Comparison of ENCODE assay signal across 12 cellular contexts in genomic region chr4:94171616-94172015, GRCh38. TPM values are rescaled to one million over a fixed set of nuclear protein-coding genes. Genes with fewer than 3 reads are reported as not detected.
DNase-seq lines count a peak whose midpoint lies in the region; FAIRE-seq and TF ChIP-seq lines count a peak whose summit lies in the region.
"Had no signal": no experiment of that assay in that cellular context is flagged by ENCODE, and none has a peak within 500 bp of the region (broad histone marks: within the 10 kb centered on the region; RNA-seq: fewer than 3 reads in every experiment).

No MANE protein-coding gene starts in this region.

- DNase-seq in adipocyte (ENCODE audit: low read depth) (peak; percentile 11), keratinocyte (ENCODE audit: low read depth, low spot score) (no peak), HUDEP-2 (lab: John Stamatoyannopoulos, UW; ENCODE audit: unreplicated experiment in 76 of 76) (no peak), NCI-H2196 treated with DMSO at 0.1 percent for 48 hours (lab: John Stamatoyannopoulos, UW; ENCODE audit: unreplicated experiment) (no peak)
- DNase-seq in activated CD4-positive, CD25-positive, alpha-beta regulatory T cell (lab: John Stamatoyannopoulos, UW): no peak
- no peak for DNase-seq in CD4-positive, alpha-beta memory T cell
- DNase-seq: activated CD8-positive, alpha-beta memory T cell treated with anti-CD3 and anti-CD28 coated beads for 24 hours; Caco-2; NCI-H226 had no signal

- H3K36me3 ChIP-seq in KMS-11 (ENCODE audit: insufficient read depth): no peaks in the 10 kb centered on the region
- H3K36me3 ChIP-seq in adipocyte (ENCODE audit: control insufficient read depth, insufficient read depth, low read length, severe bottlenecking): no peaks in the 10 kb centered on the region
- H3K36me3 ChIP-seq in keratinocyte (ENCODE audit: control insufficient read depth in 2 of 2, extremely low read depth in 1 of 2, insufficient read depth in 2 of 2, low read length in 2 of 2): no peaks in the 10 kb centered on the region
- no peaks in the 10 kb centered on the region for H3K36me3 ChIP-seq in CD4-positive, alpha-beta memory T cell (ENCODE audit: insufficient read depth, low read length)

- H3K79me2 ChIP-seq in KMS-11 (ENCODE audit: insufficient read depth, low read depth) (no peaks in the 10 kb centered on the region), keratinocyte (ENCODE audit: control insufficient read depth, insufficient read depth, low read length) (no peaks in the 10 kb centered on the region)

- dilution Hi-C loops in keratinocyte (cut with MboI; ENCODE audit: extremely low pct_ligation_motif_present, low sequenced_read_pairs): no loop called here

- peaks cover 5 to 11% of the 10 kb centered on the region in 2 donors for H3K27me3 Mint-ChIP-seq in CD4-positive, alpha-beta memory T cell

- H3K27me3 ChIP-seq in KMS-11 (ENCODE audit: insufficient read depth, low read depth) (no peaks in the 10 kb centered on the region), adipocyte (replicated peaks; ENCODE audit: control insufficient read depth, insufficient read depth, low read length) (peaks cover under 1% of the 10 kb centered on the region), keratinocyte (ENCODE audit: control insufficient read depth, extremely low read depth, insufficient read depth, low read length) (no peaks in the 10 kb centered on the region)
- H3K27me3 ChIP-seq in CD4-positive, alpha-beta memory T cell (ENCODE audit: insufficient read depth, low read length): no peaks in the 10 kb centered on the region

- no peaks in the 10 kb centered on the region for H3K9me1 ChIP-seq in keratinocyte (ENCODE audit: control insufficient read depth, extremely low read depth, insufficient read depth, low read length)

- H2AFZ ChIP-seq in KMS-11 (ENCODE audit: low read depth) (no peak overlapping the region), keratinocyte (ENCODE audit: control insufficient read depth, low read length) (no peak overlapping the region)

- H3K9me3 Mint-ChIP-seq in CD4-positive, alpha-beta memory T cell: peaks cover 0 to 11% (median 4%) of the 10 kb centered on the region in 8 donors
- H3K9me3 Mint-ChIP-seq: stimulated activated effector memory CD8-positive, alpha-beta T cell treated with anti-CD3 and anti-CD28 coated beads, Interleukin-12 subunit alpha, Interleukin-12 subunit beta, amount 100 ng/mL, for 72 hours had no signal

- H3K4me3 ChIP-seq in KMS-11 (IDR thresholded peaks at IDR 0.05; ENCODE audit: insufficient read depth, low read depth, low read length): no peak overlapping the region
- no peak overlapping the region for H3K4me3 ChIP-seq in adipocyte (ENCODE audit: low read length)
- H3K4me3 ChIP-seq in keratinocyte (ENCODE audit: control insufficient read depth in 2 of 3, extremely low read depth in 1 of 3, insufficient read depth in 2 of 3, low read depth in 1 of 3, low read length in 3 of 3): no peak overlapping the region
- H3K4me3 ChIP-seq in CD4-positive, alpha-beta memory T cell (ENCODE audit: low read length in 2 of 2): no peak overlapping the region

- no peaks in the 10 kb centered on the region for H3K36me3 Mint-ChIP-seq in CD4-positive, alpha-beta memory T cell
- H3K36me3 Mint-ChIP-seq: stimulated activated effector memory CD8-positive, alpha-beta T cell treated with anti-CD3 and anti-CD28 coated beads, Interleukin-12 subunit alpha, Interleukin-12 subunit beta, amount 100 ng/mL, for 72 hours had no signal

- intact Hi-C loops in CD4-positive, alpha-beta memory T cell (cut with micrococcal nuclease): no loop called here

- H3K9ac ChIP-seq in KMS-11: no peak overlapping the region
- no peak overlapping the region for H3K9ac ChIP-seq in adipocyte (ENCODE audit: low read length)
- H3K9ac ChIP-seq in keratinocyte (ENCODE audit: control insufficient read depth, extremely low read depth, insufficient read depth, low read length): no peak overlapping the region

- H3K4me2 ChIP-seq in KMS-11 (no peak overlapping the region), keratinocyte (ENCODE audit: control insufficient read depth, extremely low read depth, insufficient read depth, low read depth, low read length) (no peak overlapping the region)

- CTCF ChIA-PET in CD4-positive, alpha-beta memory T cell (lab: Charles Lee; ENCODE audit: partially characterized antibody): no interaction called here

- no peak overlapping the region for H3K4me3 Mint-ChIP-seq in CD4-positive, alpha-beta memory T cell
- H3K4me3 Mint-ChIP-seq: stimulated activated effector memory CD8-positive, alpha-beta T cell treated with anti-CD3 and anti-CD28 coated beads, Interleukin-12 subunit alpha, Interleukin-12 subunit beta, amount 100 ng/mL, for 72 hours had no signal

- H3K9me3 ChIP-seq in adipocyte (ENCODE audit: control insufficient read depth, low read length) (no peaks in the 10 kb centered on the region), keratinocyte (ENCODE audit: control insufficient read depth, low read depth, low read length) (no peaks in the 10 kb centered on the region)
- H3K9me3 ChIP-seq in CD4-positive, alpha-beta memory T cell (ENCODE audit: control insufficient read depth in 1 of 2, low read length in 2 of 2): no peaks in the 10 kb centered on the region
- H3K9me3 ChIP-seq: Caco-2 had no signal

- no peak overlapping the region for H3K27ac Mint-ChIP-seq in CD4-positive, alpha-beta memory T cell
- H3K27ac Mint-ChIP-seq: stimulated activated effector memory CD8-positive, alpha-beta T cell treated with anti-CD3 and anti-CD28 coated beads, Interleukin-12 subunit alpha, Interleukin-12 subunit beta, amount 100 ng/mL, for 72 hours had no signal

- H3K27ac ChIP-seq in C4-2B (no peak overlapping the region), KMS-11 (no peak overlapping the region), keratinocyte (ENCODE audit: control insufficient read depth, insufficient read depth, low read length) (no peak overlapping the region)
- no peak overlapping the region for H3K27ac ChIP-seq in CD4-positive, alpha-beta memory T cell (ENCODE audit: low read depth, low read length)

- FAIRE-seq in keratinocyte (lab: Jason Lieb, UNC): no peak

- H4K20me1 ChIP-seq in KMS-11 (ENCODE audit: insufficient read depth): no peaks in the 10 kb centered on the region
- H4K20me1 ChIP-seq in keratinocyte (ENCODE audit: control insufficient read depth, extremely low read depth, insufficient read depth, low read length): no peaks in the 10 kb centered on the region

- H3K4me1 Mint-ChIP-seq in CD4-positive, alpha-beta memory T cell: no peaks in the 10 kb centered on the region
- H3K4me1 Mint-ChIP-seq: stimulated activated effector memory CD8-positive, alpha-beta T cell treated with anti-CD3 and anti-CD28 coated beads, Interleukin-12 subunit alpha, Interleukin-12 subunit beta, amount 100 ng/mL, for 72 hours had no signal

- POLR2A ChIA-PET in CD4-positive, alpha-beta memory T cell (lab: Charles Lee; ENCODE audit: partially characterized antibody): no interaction called here

- TF ChIP-seq CTCF in C4-2B (conservative IDR thresholded peaks at IDR 0.05) (peak; percentile 53), KMS-11 (conservative IDR thresholded peaks at IDR 0.05; ENCODE audit: low read depth, low read length) (peak; percentile 64), keratinocyte (optimal IDR thresholded peaks at IDR 0.05 in 1 of 3, IDR thresholded peaks at IDR 0.05 in 1 of 3, conservative IDR thresholded peaks at IDR 0.05 in 1 of 3; ENCODE audit: extremely low read depth in 1 of 3, insufficient read depth in 2 of 3, low read length in 3 of 3) (peak in 2 of 3 experiments; percentile 27 to 36)

- no peaks in the 10 kb centered on the region for H3K4me1 ChIP-seq in KMS-11 (ENCODE audit: low read depth, poor library complexity, severe bottlenecking)
- no peaks in the 10 kb centered on the region for H3K4me1 ChIP-seq in adipocyte (ENCODE audit: control insufficient read depth, insufficient read depth, low read length)
- H3K4me1 ChIP-seq in keratinocyte (ENCODE audit: control insufficient read depth, extremely low read depth, insufficient read depth, low read length): no peaks in the 10 kb centered on the region
- H3K4me1 ChIP-seq in CD4-positive, alpha-beta memory T cell (ENCODE audit: insufficient read depth, low read length): no peaks in the 10 kb centered on the region
- H3K4me1 ChIP-seq: Caco-2 had no signal

RNA-seq across cellular contexts. Expression of gene SMARCAD1, which starts 36.0 kb away (rescaled TPM):
- 14.8 to 27.8 TPM (median 18.4 TPM) in 3 replicates for polyA plus RNA-seq in keratinocyte
- 23.3 TPM for polyA plus RNA-seq in keratinocyte (2011; ENCODE audit: low read depth)
- 7.8 and 16.4 TPM in 2 replicates for polyA plus RNA-seq in keratinocyte (2011; cell fraction: cytosol; rRNA removed)
- polyA plus RNA-seq in keratinocyte (2011; cell fraction: nucleus; rRNA removed): 27.9 and 41.9 TPM in 2 replicates
- polyA plus RNA-seq in keratinocyte (2012; ENCODE audit: low replicate concordance): 8.3 and 12.6 TPM in 2 replicates
- polyA minus RNA-seq in keratinocyte: 8.5 to 51.0 TPM (median 27.5 TPM) in 3 replicates
- 11.3 TPM for polyA minus RNA-seq in keratinocyte (2011; cell fraction: cytosol; rRNA and poly(A)+ RNA removed)
- polyA minus RNA-seq in keratinocyte (2011; cell fraction: nucleus; rRNA and poly(A)+ RNA removed): 27.4 and 60.0 TPM in 2 replicates
- total RNA-seq in CD4-positive, alpha-beta memory T cell: 10 to 100 TPM; 28.7 to 30.7 TPM
- polyA plus RNA-seq in CD4-positive, alpha-beta memory T cell: 10 to 100 TPM; 13.4 to 14.0 TPM
